Comparison of ENCODE assay signal across 9 cellular contexts in genomic region chr15:100101389-100102089, GRCh38.
"Had no signal": no experiment of that assay in that cellular context is flagged by ENCODE, and none has a peak within 500 bp of the region (broad histone marks: within the 10 kb centered on the region; RNA-seq: fewer than 3 reads in every experiment).

No MANE protein-coding gene starts in this region.

- H3K27me3 Mint-ChIP-seq: activated CD4-positive, alpha-beta memory T cell treated with anti-CD3 and anti-CD28 coated beads, Interleukin-2, amount 10 ng/mL, durations not matched to agents 7 days and 5 days; activated naive CD8-positive, alpha-beta T cell had no signal

- H3K4me1 Mint-ChIP-seq: activated CD4-positive, alpha-beta memory T cell treated with anti-CD3 and anti-CD28 coated beads, Interleukin-2, amount 10 ng/mL, durations not matched to agents 7 days and 5 days had no signal

- H3K4me3 Mint-ChIP-seq: activated CD4-positive, alpha-beta memory T cell treated with anti-CD3 and anti-CD28 coated beads, Interleukin-2, amount 10 ng/mL, durations not matched to agents 7 days and 5 days; activated naive CD8-positive, alpha-beta T cell; nephron progenitor cell had no signal

- H3K9me3 Mint-ChIP-seq: activated CD4-positive, alpha-beta memory T cell treated with anti-CD3 and anti-CD28 coated beads, Interleukin-2, amount 10 ng/mL, durations not matched to agents 7 days and 5 days had no signal

- H3K9me3 ChIP-seq: transverse colon had no signal

- H3K36me3 ChIP-seq: transverse colon had no signal

- DNase-seq: glutamatergic neuron, mesenchymal stem cell, nephron progenitor cell, T-helper 9 cell, transverse colon had no signal

- H3K27ac ChIP-seq: transverse colon had no signal

- H3K4me3 ChIP-seq: smooth muscle cell, transverse colon had no signal

- H3K27me3 ChIP-seq: transverse colon had no signal

- H3K27ac Mint-ChIP-seq: activated CD4-positive, alpha-beta memory T cell treated with anti-CD3 and anti-CD28 coated beads, Interleukin-2, amount 10 ng/mL, durations not matched to agents 7 days and 5 days; activated naive CD8-positive, alpha-beta T cell; nephron progenitor cell had no signal

- ATAC-seq: esophagus mucosa had no signal

- H3K4me1 ChIP-seq: transverse colon had no signal
